Comparison of ENCODE assay signal across 1 cellular context in the genomic region with DNA sequence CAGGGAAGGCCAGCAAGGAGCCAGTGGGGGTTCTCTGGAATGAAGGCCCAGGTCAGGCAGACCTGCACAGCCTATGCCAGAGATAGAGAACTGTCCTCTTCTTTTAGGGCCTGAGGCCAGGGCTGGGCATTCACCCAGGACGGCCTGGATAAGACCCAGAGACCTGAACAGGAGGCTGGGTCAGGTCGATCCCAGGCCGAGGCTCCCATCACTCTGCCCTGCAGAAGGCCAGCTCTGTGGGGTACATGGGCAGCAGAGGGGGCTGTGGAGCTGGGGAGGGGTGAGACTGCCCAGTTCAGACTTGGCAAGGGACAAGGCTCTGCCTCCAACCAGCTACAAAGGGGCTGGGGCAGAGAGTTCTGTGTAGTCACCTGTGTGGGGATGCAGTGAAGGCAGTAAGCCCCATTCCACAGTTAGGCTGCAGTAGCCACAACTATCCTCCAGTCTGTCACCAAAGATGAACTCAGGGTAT.
TF ChIP-seq lines count a peak whose summit lies in the region.

No MANE protein-coding gene starts in this region.

TF ChIP-seq in liver, 16 proteins besides CTCF, POLR2A, EP300 and RAD21 (continued from another document):
- TF ChIP-seq, protein P1, sequence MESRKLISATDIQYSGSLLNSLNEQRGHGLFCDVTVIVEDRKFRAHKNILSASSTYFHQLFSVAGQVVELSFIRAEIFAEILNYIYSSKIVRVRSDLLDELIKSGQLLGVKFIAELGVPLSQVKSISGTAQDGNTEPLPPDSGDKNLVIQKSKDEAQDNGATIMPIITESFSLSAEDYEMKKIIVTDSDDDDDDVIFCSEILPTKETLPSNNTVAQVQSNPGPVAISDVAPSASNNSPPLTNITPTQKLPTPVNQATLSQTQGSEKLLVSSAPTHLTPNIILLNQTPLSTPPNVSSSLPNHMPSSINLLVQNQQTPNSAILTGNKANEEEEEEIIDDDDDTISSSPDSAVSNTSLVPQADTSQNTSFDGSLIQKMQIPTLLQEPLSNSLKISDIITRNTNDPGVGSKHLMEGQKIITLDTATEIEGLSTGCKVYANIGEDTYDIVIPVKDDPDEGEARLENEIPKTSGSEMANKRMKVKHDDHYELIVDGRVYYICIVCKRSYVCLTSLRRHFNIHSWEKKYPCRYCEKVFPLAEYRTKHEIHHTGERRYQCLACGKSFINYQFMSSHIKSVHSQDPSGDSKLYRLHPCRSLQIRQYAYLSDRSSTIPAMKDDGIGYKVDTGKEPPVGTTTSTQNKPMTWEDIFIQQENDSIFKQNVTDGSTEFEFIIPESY (IDR thresholded peaks at IDR 0.05) = no peak
- TF ChIP-seq JUND (IDR thresholded peaks at IDR 0.05) = peak in 1 of 2 donors; percentile 36
